ENCODE assay signal across 18 cellular contexts in genomic region chr4:148196168-148196567, GRCh38.
DNase-seq lines count a peak whose midpoint lies in the region; ATAC-seq and TF ChIP-seq lines count a peak whose summit lies in the region.
"Had no signal": no experiment of that assay in that cellular context is flagged by ENCODE, and none has a peak within 500 bp of the region (broad histone marks: within the 10 kb centered on the region; RNA-seq: fewer than 3 reads in every experiment).

No MANE protein-coding gene starts in this region.

- no peak for TF ChIP-seq CTCF in HEK293 (tag by site-specific recombination; IDR thresholded peaks at IDR 0.05)
- no peak for TF ChIP-seq CTCF in fibroblast of villous mesenchyme (IDR thresholded peaks at IDR 0.05; ENCODE audit: insufficient read depth, low read depth, low read length)
- TF ChIP-seq CTCF in GM13977 (IDR thresholded peaks at IDR 0.05; ENCODE audit: extremely low read depth, insufficient read depth, missing control alignments), result no peak

- H3K4me3 ChIP-seq in HEK293 (ENCODE audit: low read depth, low read length), result no peak overlapping the region
- H3K4me3 ChIP-seq in fibroblast of villous mesenchyme (ENCODE audit: low read depth, low read length), result no peak overlapping the region
- H3K4me3 ChIP-seq: HAP-1, heart left ventricle, left ventricle myocardium inferior, uterus had no signal

- H3K4me1 ChIP-seq in HEK293 (ENCODE audit: control insufficient read depth, insufficient read depth, low read length), result peaks cover 13% of the 10 kb centered on the region
- H3K4me1 ChIP-seq: HAP-1, uterus had no signal

- POLR2A ChIA-PET in HEK293 (lab: Yijun Ruan, JAX), result no interaction called here

- H3K27ac ChIP-seq in HEK293 (ENCODE audit: extremely low read depth, low read depth, low read length), result peak overlapping the region; percentile 32; the same call in 1 of the 2 replicates
- H3K27ac ChIP-seq: heart left ventricle, left ventricle myocardium inferior, uterus had no signal

- CTCF ChIA-PET in HEK293 (lab: Yijun Ruan, JAX), result no interaction called here

- H3K9me3 ChIP-seq in HEK293 (ENCODE audit: control insufficient read depth, insufficient read depth, low read depth, low read length), result no peaks in the 10 kb centered on the region
- H3K9me3 ChIP-seq: HAP-1, heart left ventricle, left ventricle myocardium inferior, SK-N-SH, uterus had no signal

- DNase-seq in AML-193 (lab: John Stamatoyannopoulos, UW), result peak; percentile 14 to 33
- DNase-seq in NCI-H510A treated with DMSO at 0.1 percent for 48 hours (lab: John Stamatoyannopoulos, UW), result peak; percentile 72
- DNase-seq in fibroblast of villous mesenchyme (ENCODE audit: low read depth), result peak; percentile 6
- DNase-seq in GM13977 (ENCODE audit: low spot score), result no peak
- DNase-seq in activated CD4-positive, alpha-beta T cell treated with anti-CD3 and anti-CD28 coated beads for 48 hours, result no peak
- DNase-seq in activated CD4-positive, alpha-beta T cell treated with anti-CD3 and anti-CD28 coated beads, Interleukin-2, amount 50 U/mL, for 4 hours, result no peak
- DNase-seq: activated CD4-positive, alpha-beta memory T cell treated with anti-CD3 and anti-CD28 coated beads for 36 hours; activated naive CD4-positive, alpha-beta T cell treated with Interleukin-2 at 50 U/mL for 16 hours; heart left ventricle; left ventricle myocardium inferior; NCI-H2081; nephron progenitor cell; RPMI8226; SK-N-SH; uterus had no signal

- peaks cover 3 to 5% of the 10 kb centered on the region in 2 experiments; a peak in 2 of 3 replicates for H3K36me3 ChIP-seq in HEK293 (ENCODE audit: control insufficient read depth in 2 of 2, insufficient read depth in 1 of 2, low read length in 2 of 2)
- H3K36me3 ChIP-seq: HAP-1, uterus had no signal

- in situ Hi-C loops in GM13977 (cut with MboI; ENCODE audit: low pct_unique_long_range_greater_than_20kb, low sequenced_read_pairs, unreplicated experiment), result no loop called here

- no peak for ATAC-seq in GM19324 (IDR thresholded peaks at IDR 0.05; ENCODE audit: low FRiP score, unreplicated experiment)
- ATAC-seq: heart left ventricle had no signal

TF ChIP-seq in HEK293, 187 proteins besides CTCF, POLR2A, EP300 and RAD21 (continues in another document):
- no peak for TF ChIP-seq ZNF157 (tag by site-specific recombination; IDR thresholded peaks at IDR 0.05)
- TF ChIP-seq ZNF843 (tag by site-specific recombination; IDR thresholded peaks at IDR 0.05), result peak; percentile 94
- no peak for TF ChIP-seq MYNN (tag by site-specific recombination; IDR thresholded peaks at IDR 0.05; ENCODE audit: borderline replicate concordance)
- TF ChIP-seq ZNF701 (tag by site-specific recombination; IDR thresholded peaks at IDR 0.05), result no peak
- TF ChIP-seq FEZF1 (tag by site-specific recombination; IDR thresholded peaks at IDR 0.05), result peak; percentile 73
- TF ChIP-seq, protein P1, sequence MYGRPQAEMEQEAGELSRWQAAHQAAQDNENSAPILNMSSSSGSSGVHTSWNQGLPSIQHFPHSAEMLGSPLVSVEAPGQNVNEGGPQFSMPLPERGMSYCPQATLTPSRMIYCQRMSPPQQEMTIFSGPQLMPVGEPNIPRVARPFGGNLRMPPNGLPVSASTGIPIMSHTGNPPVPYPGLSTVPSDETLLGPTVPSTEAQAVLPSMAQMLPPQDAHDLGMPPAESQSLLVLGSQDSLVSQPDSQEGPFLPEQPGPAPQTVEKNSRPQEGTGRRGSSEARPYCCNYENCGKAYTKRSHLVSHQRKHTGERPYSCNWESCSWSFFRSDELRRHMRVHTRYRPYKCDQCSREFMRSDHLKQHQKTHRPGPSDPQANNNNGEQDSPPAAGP (tag by site-specific recombination; IDR thresholded peaks at IDR 0.05), result peak; percentile 82
- TF ChIP-seq ZBTB20 (tag by site-specific recombination; IDR thresholded peaks at IDR 0.05), result no peak
- TF ChIP-seq MZF1 (tag by site-specific recombination; IDR thresholded peaks at IDR 0.05; ENCODE audit: borderline replicate concordance), result peak; percentile 89; the same call in 1 of the 2 replicates
- TF ChIP-seq PRDM6 (tag by site-specific recombination; IDR thresholded peaks at IDR 0.05), result peak; percentile 48
- TF ChIP-seq ZNF596 (tag by site-specific recombination; IDR thresholded peaks at IDR 0.05), result no peak
- TF ChIP-seq HOXD13 (CRISPR knock-in tag; IDR thresholded peaks at IDR 0.05; ENCODE audit: borderline replicate concordance), result peak; percentile 72; the same call in 1 of the 2 replicates
- no peak for TF ChIP-seq SALL2 (tag by site-specific recombination; IDR thresholded peaks at IDR 0.05; ENCODE audit: borderline replicate concordance)
- peak; percentile 81 for TF ChIP-seq KLF16 (tag by site-specific recombination; IDR thresholded peaks at IDR 0.05)
- no peak for TF ChIP-seq ZNF23 (tag by site-specific recombination; IDR thresholded peaks at IDR 0.05; ENCODE audit: borderline replicate concordance)
- TF ChIP-seq KLF10 (tag by site-specific recombination; IDR thresholded peaks at IDR 0.05), result peak; percentile 81
- peak; percentile 90 for TF ChIP-seq TRIM28 (IDR thresholded peaks at IDR 0.05; ENCODE audit: borderline replicate concordance, low read length)
- TF ChIP-seq ZNF239 (tag by site-specific recombination; IDR thresholded peaks at IDR 0.05), result no peak
- TF ChIP-seq SCRT1 (tag by site-specific recombination; IDR thresholded peaks at IDR 0.05; ENCODE audit: borderline replicate concordance), result no peak
- TF ChIP-seq ZNF18 (tag by site-specific recombination; IDR thresholded peaks at IDR 0.05), result peak; percentile 69
- no peak for TF ChIP-seq ZNF266 (tag by site-specific recombination; IDR thresholded peaks at IDR 0.05; ENCODE audit: low read depth)
- peak; percentile 53; the same call in 1 of the 2 replicates for TF ChIP-seq PATZ1 (tag by site-specific recombination; IDR thresholded peaks at IDR 0.05)
- TF ChIP-seq ZNF629 (tag by site-specific recombination; IDR thresholded peaks at IDR 0.05), result peak; percentile 76
- TF ChIP-seq SP2 (tag by site-specific recombination; IDR thresholded peaks at IDR 0.05), result 0 out of 2 replicates have a peak, but pooled peaks have one; percentile 5
- peak; percentile 86 for TF ChIP-seq KLF1 (tag by site-specific recombination; IDR thresholded peaks at IDR 0.05)
- no peak for TF ChIP-seq ZNF544 (tag by site-specific recombination; IDR thresholded peaks at IDR 0.05)
- TF ChIP-seq ZSCAN30 (tag by site-specific recombination; IDR thresholded peaks at IDR 0.05), result peak; percentile 25; the same call in 1 of the 2 replicates
- peak; percentile 61; the same call in 1 of the 2 replicates for TF ChIP-seq IKZF3 (tag by site-specific recombination; IDR thresholded peaks at IDR 0.05)
- TF ChIP-seq OVOL3 (tag by site-specific recombination; IDR thresholded peaks at IDR 0.05), result peak; percentile 75
- no peak for TF ChIP-seq ZBTB48 (tag by site-specific recombination; IDR thresholded peaks at IDR 0.05)
- no peak for TF ChIP-seq ZNF677 (tag by site-specific recombination; IDR thresholded peaks at IDR 0.05)
- peak; percentile 72; the same call in 1 of the 2 replicates for TF ChIP-seq ZNF580 (tag by site-specific recombination; IDR thresholded peaks at IDR 0.05)
- TF ChIP-seq HOXC10 (CRISPR knock-in tag; IDR thresholded peaks at IDR 0.05), result no peak

Comparison
In these comparisons a context has a peak if more than half of its experiments do, and no peak if none do; other contexts are left out.
1. DNase-seq: peak in AML-193 (2 of 2), NCI-H510A treated with DMSO at 0.1 percent for 48 hours (single experiment) and fibroblast of villous mesenchyme (single experiment); none in GM13977 (single experiment), activated CD4-positive, alpha-beta T cell treated with anti-CD3 and anti-CD28 coated beads for 48 hours (single experiment) and activated CD4-positive, alpha-beta T cell treated with anti-CD3 and anti-CD28 coated beads, Interleukin-2, amount 50 U/mL, for 4 hours (0 of 2).